In the genomic region with DNA sequence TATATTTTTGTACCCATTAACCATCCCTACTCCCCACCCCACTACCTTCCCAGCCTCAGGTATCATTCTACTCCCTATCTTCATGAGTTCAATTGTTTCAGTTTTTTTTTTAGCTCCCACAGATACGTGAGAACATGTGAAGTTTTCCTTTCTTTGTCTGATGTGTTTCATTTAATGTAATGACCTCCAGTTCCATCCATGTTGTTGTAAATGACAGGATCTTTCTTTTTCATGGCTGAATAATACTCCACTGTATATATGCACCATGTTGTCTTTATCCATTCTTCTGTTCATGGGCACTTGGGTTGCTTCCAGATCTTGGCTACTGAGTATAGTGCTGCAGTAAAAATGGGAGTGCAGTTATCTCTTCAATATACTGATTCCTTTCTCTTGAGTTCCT, we compare ENCODE assay signal across 24 cellular contexts.
"Had no signal": no experiment of that assay in that cellular context is flagged by ENCODE, and none has a peak within 500 bp of the region (broad histone marks: within the 10 kb centered on the region; RNA-seq: fewer than 3 reads in every experiment).

No MANE protein-coding gene starts in this region.

- H3K4me2 ChIP-seq: hepatocyte had no signal

- H3K27ac ChIP-seq: coronary artery, esophagus muscularis mucosa, foreskin keratinocyte, gastroesophageal sphincter, heart left ventricle, hepatocyte, left lung, lower lobe of right lung had no signal

- DNase-seq: dermis blood vessel endothelial cell; dorsolateral prefrontal cortex; effector CD4-positive, alpha-beta T cell; effector memory CD4-positive, alpha-beta T cell; foreskin keratinocyte; heart left ventricle; hypothalamus; immature natural killer cell; islet precursor cell; left cardiac atrium; left lung; left ventricle myocardium superior; lower lobe of right lung; mesenchymal stem cell; mucosa of descending colon; naive B cell; naive thymus-derived CD8-positive, alpha-beta T cell had no signal

- H2AFZ ChIP-seq: hepatocyte had no signal

- FAIRE-seq: endothelial cell of umbilical vein, frontal cortex had no signal

- H3K4me1 ChIP-seq: esophagus muscularis mucosa, foreskin keratinocyte, gastroesophageal sphincter, left lung, lower lobe of right lung had no signal

- H3K4me3 Mint-ChIP-seq: immature natural killer cell; mesothelial cell of epicardium; naive B cell; naive thymus-derived CD8-positive, alpha-beta T cell had no signal

- H3K27me3 ChIP-seq: dorsolateral prefrontal cortex, esophagus muscularis mucosa, foreskin keratinocyte, gastroesophageal sphincter, heart left ventricle, hepatocyte, left lung had no signal

- H3K27ac Mint-ChIP-seq: immature natural killer cell; naive B cell; naive thymus-derived CD8-positive, alpha-beta T cell had no signal

- H3K36me3 ChIP-seq: left lung, lower lobe of right lung had no signal

- H3K9me3 ChIP-seq: esophagus muscularis mucosa, gastroesophageal sphincter, heart left ventricle, left lung, lower lobe of right lung, mucosa of descending colon had no signal

- H3K4me3 ChIP-seq: coronary artery, dorsolateral prefrontal cortex, esophagus muscularis mucosa, gastroesophageal sphincter, heart left ventricle, hepatocyte, left lung, lower lobe of right lung, mucosa of descending colon had no signal

- ATAC-seq: gastroesophageal sphincter; heart left ventricle; left cardiac atrium; left lung; left ventricle myocardium superior; mucosa of descending colon; naive thymus-derived CD8-positive, alpha-beta T cell had no signal

- H3K4me1 Mint-ChIP-seq: immature natural killer cell; naive B cell; naive thymus-derived CD8-positive, alpha-beta T cell had no signal
